15 cellular contexts compared by ENCODE assay signal in the genomic region with DNA sequence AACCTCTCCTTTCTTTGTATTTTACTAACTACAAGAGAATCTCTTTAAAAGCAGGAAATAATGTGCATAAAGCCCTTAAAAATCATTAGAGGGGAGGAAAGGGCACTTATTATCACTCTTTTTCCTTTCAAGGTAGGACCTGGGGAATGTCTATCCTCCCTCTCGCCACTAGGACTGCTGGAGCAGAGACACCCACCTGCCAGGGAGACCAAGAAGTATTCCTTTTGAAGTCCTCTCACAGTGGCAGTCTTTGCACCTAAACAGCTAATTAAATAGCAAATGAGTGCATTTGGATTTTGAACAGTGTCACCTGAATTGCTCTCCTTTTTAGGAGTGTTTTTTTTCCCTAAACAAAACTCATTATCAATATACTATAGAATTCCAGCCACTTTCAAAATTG.
DNase-seq lines count a peak whose midpoint lies in the region; TF ChIP-seq lines count a peak whose summit lies in the region.
"Had no signal": no experiment of that assay in that cellular context is flagged by ENCODE, and none has a peak within 500 bp of the region (broad histone marks: within the 10 kb centered on the region; RNA-seq: fewer than 3 reads in every experiment).

No MANE protein-coding gene starts in this region.

- H3K36me3 Mint-ChIP-seq in endodermal cell (ENCODE audit: low read depth): no peaks in the 10 kb centered on the region
- H3K36me3 Mint-ChIP-seq: naive thymus-derived CD4-positive, alpha-beta T cell had no signal

- no peaks in the 10 kb centered on the region for H3F3A ChIP-seq in smooth muscle cell (ENCODE audit: low read depth)

- H3K79me2 ChIP-seq in smooth muscle cell (ENCODE audit: low read depth): no peaks in the 10 kb centered on the region

- H3K4me1 Mint-ChIP-seq in endodermal cell: no peaks in the 10 kb centered on the region
- H3K4me1 Mint-ChIP-seq: naive thymus-derived CD4-positive, alpha-beta T cell had no signal

- no peak overlapping the region for H3K4me2 ChIP-seq in smooth muscle cell

- H3K27ac ChIP-seq in endodermal cell (ENCODE audit: low read depth, low read length): no peak overlapping the region
- no peak overlapping the region for H3K27ac ChIP-seq in smooth muscle cell (ENCODE audit: low read depth)
- no peak overlapping the region for H3K27ac ChIP-seq in right atrium auricular region
- H3K27ac ChIP-seq: left ventricle myocardium inferior had no signal

- TF ChIP-seq RAD21 in Ishikawa (IDR thresholded peaks at IDR 0.05; ENCODE audit: low read depth): 0 out of 2 replicates have a peak, but pooled peaks have one; percentile 3

- H3K4me3 ChIP-seq in endodermal cell (ENCODE audit: low read length): no peak overlapping the region
- no peak overlapping the region for H3K4me3 ChIP-seq in smooth muscle cell
- H3K4me3 ChIP-seq in right atrium auricular region: no peak overlapping the region
- H3K4me3 ChIP-seq: left ventricle myocardium inferior had no signal

- no peaks in the 10 kb centered on the region for H3K36me3 ChIP-seq in endodermal cell (ENCODE audit: control insufficient read depth, insufficient read depth, low read length)
- H3K36me3 ChIP-seq in smooth muscle cell (ENCODE audit: low read depth): no peaks in the 10 kb centered on the region
- no peaks in the 10 kb centered on the region for H3K36me3 ChIP-seq in right atrium auricular region
- H3K36me3 ChIP-seq: left ventricle myocardium inferior had no signal

- no peak for TF ChIP-seq EP300 in Ishikawa (IDR thresholded peaks at IDR 0.05; ENCODE audit: borderline replicate concordance)

- H3K9ac ChIP-seq in endodermal cell (ENCODE audit: extremely low read depth, low read length, poor library complexity, severe bottlenecking) (no peak overlapping the region), smooth muscle cell (ENCODE audit: low read depth) (no peak overlapping the region)

- H3K27ac Mint-ChIP-seq in endodermal cell: no peak overlapping the region
- H3K27ac Mint-ChIP-seq: naive thymus-derived CD4-positive, alpha-beta T cell had no signal

- DNase-seq in NCI-H748 (lab: John Stamatoyannopoulos, UW; ENCODE audit: unreplicated experiment) (peak; percentile 6), NCI-H748 treated with DMSO at 0.1 percent for 48 hours (lab: John Stamatoyannopoulos, UW) (no peak), endodermal cell (peak; percentile 58), smooth muscle cell (lab: John Stamatoyannopoulos, UW; ENCODE audit: unreplicated experiment) (no peak), inferior parietal cortex (ENCODE audit: extremely low spot score) (no peak), right atrium auricular region (ENCODE audit: low spot score) (no peak), hepatic stellate cell (ENCODE audit: low spot score) (no peak)
- DNase-seq: activated CD4-positive, CD25-positive, alpha-beta regulatory T cell treated with anti-CD3 and anti-CD28 coated beads, Interleukin-2, amount 50 U/mL, for 72 hours; activated naive CD4-positive, alpha-beta T cell treated with Interleukin-2 at 50 U/mL for 16 hours; GF-D8; left ventricle myocardium inferior; naive thymus-derived CD4-positive, alpha-beta T cell; NCI-H510A treated with DMSO at 0.1 percent for 48 hours; T-helper 2 cell had no signal

- H3K27me3 ChIP-seq in endodermal cell (ENCODE audit: control insufficient read depth, insufficient read depth, low read length, poor library complexity, severe bottlenecking) (no peaks in the 10 kb centered on the region), smooth muscle cell (ENCODE audit: low read depth) (no peaks in the 10 kb centered on the region), right atrium auricular region (no peaks in the 10 kb centered on the region)

- H3K27me3 Mint-ChIP-seq in endodermal cell (ENCODE audit: insufficient read depth): no peaks in the 10 kb centered on the region
- H3K27me3 Mint-ChIP-seq: naive thymus-derived CD4-positive, alpha-beta T cell had no signal

- 73% methylated on average over 1 of the region's 1 CpG; no CpG with 5 or more reads in 1 of the 2 experiments for WGBS in endodermal cell (ENCODE audit: insufficient coverage in 1 of 2, insufficient read length in 1 of 2), 2 experiments
- WGBS in smooth muscle cell (ENCODE audit: low lambda C conversion rate): 33% methylated on average over 1 of the region's 1 CpG

- H3K9me3 ChIP-seq in endodermal cell (ENCODE audit: control insufficient read depth, low read length): no peaks in the 10 kb centered on the region
- no peaks in the 10 kb centered on the region for H3K9me3 ChIP-seq in smooth muscle cell (replicated peaks; ENCODE audit: low read depth)
- H3K9me3 ChIP-seq in right atrium auricular region: no peaks in the 10 kb centered on the region
- H3K9me3 ChIP-seq: left ventricle myocardium inferior had no signal

- no peaks in the 10 kb centered on the region for H4K20me1 ChIP-seq in smooth muscle cell (ENCODE audit: low read depth)

- no peaks in the 10 kb centered on the region for H3K4me1 ChIP-seq in endodermal cell (ENCODE audit: control insufficient read depth, insufficient read depth, low read length)
- H3K4me1 ChIP-seq in smooth muscle cell (ENCODE audit: low read depth): no peaks in the 10 kb centered on the region
- H3K4me1 ChIP-seq in right atrium auricular region: no peaks in the 10 kb centered on the region
- H3K4me1 ChIP-seq: left ventricle myocardium inferior had no signal

- peak; percentile 77 for TF ChIP-seq CTCF in endodermal cell (conservative IDR thresholded peaks at IDR 0.05)
- peak; percentile 19 for TF ChIP-seq CTCF in smooth muscle cell (IDR thresholded peaks at IDR 0.05; ENCODE audit: borderline replicate concordance, insufficient read depth, poor library complexity, severe bottlenecking)
- TF ChIP-seq CTCF in right atrium auricular region (IDR thresholded peaks at IDR 0.05): no peak

- H3K4me3 Mint-ChIP-seq in endodermal cell: no peak overlapping the region
- H3K4me3 Mint-ChIP-seq: naive thymus-derived CD4-positive, alpha-beta T cell had no signal

- H2AFZ ChIP-seq in smooth muscle cell (ENCODE audit: low read depth): no peak overlapping the region

- no peaks in the 10 kb centered on the region for H3K9me3 Mint-ChIP-seq in endodermal cell

TF ChIP-seq in Ishikawa, 13 proteins besides CTCF, POLR2A, EP300 and RAD21:
- TF ChIP-seq CEBPB (IDR thresholded peaks at IDR 0.05) (no peak), CREB1 (IDR thresholded peaks at IDR 0.05; ENCODE audit: low read depth) (no peak), TAF1 (IDR thresholded peaks at IDR 0.05; ENCODE audit: low read depth) (no peak), TEAD4 (IDR thresholded peaks at IDR 0.05) (no peak), NFIC (IDR thresholded peaks at IDR 0.05) (no peak), FOXM1 (IDR thresholded peaks at IDR 0.05; ENCODE audit: borderline replicate concordance, low read depth) (no peak), YY1 (IDR thresholded peaks at IDR 0.05; ENCODE audit: low read depth) (no peak), TCF12 (IDR thresholded peaks at IDR 0.05; ENCODE audit: low read depth) (no peak), EGR1 (IDR thresholded peaks at IDR 0.05) (no peak), ZBTB7A (IDR thresholded peaks at IDR 0.05; ENCODE audit: low read depth) (no peak)
- TF ChIP-seq, protein P1, sequence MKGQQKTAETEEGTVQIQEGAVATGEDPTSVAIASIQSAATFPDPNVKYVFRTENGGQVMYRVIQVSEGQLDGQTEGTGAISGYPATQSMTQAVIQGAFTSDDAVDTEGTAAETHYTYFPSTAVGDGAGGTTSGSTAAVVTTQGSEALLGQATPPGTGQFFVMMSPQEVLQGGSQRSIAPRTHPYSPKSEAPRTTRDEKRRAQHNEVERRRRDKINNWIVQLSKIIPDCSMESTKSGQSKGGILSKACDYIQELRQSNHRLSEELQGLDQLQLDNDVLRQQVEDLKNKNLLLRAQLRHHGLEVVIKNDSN (IDR thresholded peaks at IDR 0.05): no peak
- TF ChIP-seq, protein P2, sequence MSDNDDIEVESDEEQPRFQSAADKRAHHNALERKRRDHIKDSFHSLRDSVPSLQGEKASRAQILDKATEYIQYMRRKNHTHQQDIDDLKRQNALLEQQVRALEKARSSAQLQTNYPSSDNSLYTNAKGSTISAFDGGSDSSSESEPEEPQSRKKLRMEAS (IDR thresholded peaks at IDR 0.05): no peak
- TF ChIP-seq, protein P3, sequence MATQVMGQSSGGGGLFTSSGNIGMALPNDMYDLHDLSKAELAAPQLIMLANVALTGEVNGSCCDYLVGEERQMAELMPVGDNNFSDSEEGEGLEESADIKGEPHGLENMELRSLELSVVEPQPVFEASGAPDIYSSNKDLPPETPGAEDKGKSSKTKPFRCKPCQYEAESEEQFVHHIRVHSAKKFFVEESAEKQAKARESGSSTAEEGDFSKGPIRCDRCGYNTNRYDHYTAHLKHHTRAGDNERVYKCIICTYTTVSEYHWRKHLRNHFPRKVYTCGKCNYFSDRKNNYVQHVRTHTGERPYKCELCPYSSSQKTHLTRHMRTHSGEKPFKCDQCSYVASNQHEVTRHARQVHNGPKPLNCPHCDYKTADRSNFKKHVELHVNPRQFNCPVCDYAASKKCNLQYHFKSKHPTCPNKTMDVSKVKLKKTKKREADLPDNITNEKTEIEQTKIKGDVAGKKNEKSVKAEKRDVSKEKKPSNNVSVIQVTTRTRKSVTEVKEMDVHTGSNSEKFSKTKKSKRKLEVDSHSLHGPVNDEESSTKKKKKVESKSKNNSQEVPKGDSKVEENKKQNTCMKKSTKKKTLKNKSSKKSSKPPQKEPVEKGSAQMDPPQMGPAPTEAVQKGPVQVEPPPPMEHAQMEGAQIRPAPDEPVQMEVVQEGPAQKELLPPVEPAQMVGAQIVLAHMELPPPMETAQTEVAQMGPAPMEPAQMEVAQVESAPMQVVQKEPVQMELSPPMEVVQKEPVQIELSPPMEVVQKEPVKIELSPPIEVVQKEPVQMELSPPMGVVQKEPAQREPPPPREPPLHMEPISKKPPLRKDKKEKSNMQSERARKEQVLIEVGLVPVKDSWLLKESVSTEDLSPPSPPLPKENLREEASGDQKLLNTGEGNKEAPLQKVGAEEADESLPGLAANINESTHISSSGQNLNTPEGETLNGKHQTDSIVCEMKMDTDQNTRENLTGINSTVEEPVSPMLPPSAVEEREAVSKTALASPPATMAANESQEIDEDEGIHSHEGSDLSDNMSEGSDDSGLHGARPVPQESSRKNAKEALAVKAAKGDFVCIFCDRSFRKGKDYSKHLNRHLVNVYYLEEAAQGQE (IDR thresholded peaks at IDR 0.05; ENCODE audit: low read depth): no peak

Comparison
In these comparisons a context has a peak if more than half of its experiments do, and no peak if none do; other contexts are left out.
1. DNase-seq: peak in NCI-H748 (single experiment) and endodermal cell (single experiment); none in NCI-H748 treated with DMSO at 0.1 percent for 48 hours (single experiment), smooth muscle cell (single experiment), inferior parietal cortex (single experiment), right atrium auricular region (single experiment) and hepatic stellate cell (single experiment).
2. CTCF ChIP-seq: peak in endodermal cell (single experiment) and smooth muscle cell (single experiment); none in right atrium auricular region (0 of 2).